1 cellular context compared by ENCODE assay signal in the genomic region with DNA sequence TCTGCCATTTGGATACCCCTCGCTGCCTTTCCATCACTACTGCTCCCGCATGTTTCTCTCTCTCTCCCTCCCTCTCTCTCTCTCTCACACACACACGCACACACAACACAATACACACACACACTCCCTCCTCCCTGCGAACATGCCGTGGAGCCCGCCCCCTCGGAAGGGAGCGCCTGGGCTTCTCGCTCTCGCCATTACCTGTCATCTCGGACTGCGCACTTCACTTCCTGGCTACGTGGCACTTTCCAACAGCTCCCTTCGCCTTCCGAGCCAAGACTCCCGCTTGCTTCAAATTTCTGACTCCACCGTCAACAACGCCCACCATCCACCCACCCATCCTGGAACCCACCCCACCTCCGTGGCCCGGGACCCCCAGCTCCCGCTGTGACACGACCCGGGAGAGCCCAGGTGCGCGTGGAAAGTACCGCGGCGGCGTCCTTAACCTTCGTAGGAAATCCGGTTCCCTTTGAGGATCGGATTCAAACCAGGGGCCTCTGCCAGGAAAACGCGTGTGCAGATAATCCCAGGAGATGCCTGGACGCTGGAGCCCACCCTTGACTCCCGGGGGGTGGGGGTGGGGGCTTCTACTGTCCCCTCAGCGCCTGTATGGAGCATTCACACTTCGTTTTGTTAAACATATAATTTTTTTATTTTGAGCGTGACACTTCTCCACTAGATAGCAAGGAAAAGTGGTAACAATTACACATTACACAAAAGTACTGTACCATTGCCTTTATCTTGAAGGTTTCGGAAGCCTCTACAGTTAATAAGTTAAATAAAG.
TF ChIP-seq lines count a peak whose summit lies in the region.

No MANE protein-coding gene starts in this region.

TF ChIP-seq in A549, 52 proteins besides CTCF, POLR2A, EP300 and RAD21:
- no peak for TF ChIP-seq BHLHE40 (IDR thresholded peaks at IDR 0.05; ENCODE audit: low read depth, low read length)
